Comparison of ENCODE assay signal across 13 cellular contexts in the genomic region with DNA sequence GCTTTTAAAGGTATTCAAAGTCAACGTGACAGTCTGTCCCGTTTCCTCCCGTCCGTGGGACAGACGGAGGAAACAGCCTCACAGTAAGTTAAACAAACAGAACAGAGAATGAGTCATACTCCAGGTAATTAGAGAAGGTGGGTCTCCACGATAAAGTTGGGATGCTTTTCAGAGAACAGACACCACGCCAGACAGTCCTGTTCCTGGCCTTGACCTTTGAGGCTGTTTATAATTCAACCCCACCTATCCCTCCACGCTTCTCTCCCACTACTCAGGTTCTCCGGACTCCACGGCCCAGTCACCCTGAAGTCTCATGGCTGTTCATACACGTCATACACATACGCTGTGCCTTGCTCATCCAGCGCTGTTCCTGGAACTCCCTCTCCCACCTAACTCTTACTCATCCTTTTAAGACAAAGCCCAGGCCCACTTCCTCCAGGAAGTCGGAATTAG. TPM values are rescaled to one million over a fixed set of nuclear protein-coding genes. Genes with fewer than 3 reads are reported as not detected.
A peak's percentile ranks its signal among the peaks of the same experiment; 100 is the strongest.
DNase-seq lines count a peak whose midpoint lies in the region; ATAC-seq, FAIRE-seq and TF ChIP-seq lines count a peak whose summit lies in the region.
"Had no signal": no experiment of that assay in that cellular context is flagged by ENCODE, and none has a peak within 500 bp of the region (broad histone marks: within the 10 kb centered on the region; RNA-seq: fewer than 3 reads in every experiment).

No MANE protein-coding gene starts in this region.

- no peaks in the 10 kb centered on the region for H3K9me3 ChIP-seq in CD8-positive, alpha-beta T cell (ENCODE audit: low read length)
- no peaks in the 10 kb centered on the region for H3K9me3 ChIP-seq in kidney (ENCODE audit: control insufficient read depth in 1 of 2, low read length in 2 of 2)
- H3K9me3 ChIP-seq: SK-N-SH had no signal

- no peak for FAIRE-seq in kidney (lab: Jason Lieb, UNC)
- FAIRE-seq: D721Med had no signal

- TF ChIP-seq CTCF in CD8-positive, alpha-beta T cell (IDR thresholded peaks at IDR 0.05), result no peak
- TF ChIP-seq CTCF in brain microvascular endothelial cell (IDR thresholded peaks at IDR 0.05; ENCODE audit: low read depth, low read length, missing control alignments), result no peak
- no peak for TF ChIP-seq CTCF in kidney (IDR thresholded peaks at IDR 0.05; ENCODE audit: borderline replicate concordance, extremely low read depth, insufficient read depth)

- H3K27me3 ChIP-seq in CD8-positive, alpha-beta T cell (ENCODE audit: insufficient read depth, low read length), result no peaks in the 10 kb centered on the region
- H3K27me3 ChIP-seq in brain microvascular endothelial cell (replicated peaks), result no peaks in the 10 kb centered on the region
- no peaks in the 10 kb centered on the region for H3K27me3 ChIP-seq in mesendoderm (ENCODE audit: insufficient read depth, low read length, poor library complexity)

- H3K56ac ChIP-seq in mesendoderm (ENCODE audit: low read length), result no peak overlapping the region

- in situ Hi-C loops in brain microvascular endothelial cell (cut with HindIII; ENCODE audit: low pct_ligation_motif_present, low sequenced_read_pairs), result no loop called here

- WGBS in mesendoderm (ENCODE audit: extremely low coverage, insufficient coverage, low lambda C conversion rate), result no CpG with 5 or more reads among the region's 14 CpGs

- no peak overlapping the region for H2BK15ac ChIP-seq in mesendoderm (replicated peaks; ENCODE audit: low read depth)

- H3K27ac ChIP-seq in CD8-positive, alpha-beta T cell (ENCODE audit: low read depth, low read length), result no peak overlapping the region
- H3K27ac ChIP-seq in brain microvascular endothelial cell, result peak overlapping the region; percentile 41
- no peak overlapping the region for H3K27ac ChIP-seq in mesendoderm (ENCODE audit: low read depth, low read length)
- no peak overlapping the region for H3K27ac ChIP-seq in kidney (ENCODE audit: low read depth in 2 of 2, low read length in 2 of 2)
- H3K27ac ChIP-seq: HL-60 had no signal

- CTCF ChIA-PET in CD8-positive, alpha-beta T cell (lab: Charles Lee), result no interaction called here

- no peak overlapping the region for H2AK5ac ChIP-seq in mesendoderm (ENCODE audit: low read length)

- H3K4ac ChIP-seq in mesendoderm (ENCODE audit: low read depth, low read length), result no peak overlapping the region

- no peak for DNase-seq in CD8-positive, alpha-beta T cell
- DNase-seq in HT-29 (ENCODE audit: low spot score) (peak; percentile 69), brain microvascular endothelial cell (peak; percentile 66), mesendoderm (no peak), hippocampal formation (lab: John Stamatoyannopoulos, UW) (no peak), anterior cingulate cortex (lab: John Stamatoyannopoulos, UW) (no peak), kidney (no peak)
- DNase-seq: NCI-H2081, SK-N-SH had no signal

- peaks cover 4% of the 10 kb centered on the region for H3K79me1 ChIP-seq in mesendoderm (ENCODE audit: low read length)

- H3K4me1 ChIP-seq in CD8-positive, alpha-beta T cell (ENCODE audit: insufficient read depth, low read length), result peaks cover 26% of the 10 kb centered on the region
- peaks cover 2% of the 10 kb centered on the region for H3K4me1 ChIP-seq in mesendoderm (ENCODE audit: control insufficient read depth, low read depth, low read length)
- H3K4me1 ChIP-seq in kidney (ENCODE audit: control insufficient read depth in 1 of 2, insufficient read depth in 1 of 2, low read depth in 1 of 2, low read length in 2 of 2), result peaks cover 4 to 15% of the 10 kb centered on the region in 2 donors

- H3K4me1 Mint-ChIP-seq in CD8-positive, alpha-beta T cell (ENCODE audit: low read depth), result peaks cover 30% of the 10 kb centered on the region

- no peaks in the 10 kb centered on the region for H3K27me3 Mint-ChIP-seq in CD8-positive, alpha-beta T cell (ENCODE audit: low read depth)
- H3K27me3 Mint-ChIP-seq: central memory CD8-positive, alpha-beta T cell had no signal

- no peak overlapping the region for H3K4me3 Mint-ChIP-seq in CD8-positive, alpha-beta T cell
- H3K4me3 Mint-ChIP-seq: central memory CD8-positive, alpha-beta T cell had no signal

- H3K9ac ChIP-seq in mesendoderm (ENCODE audit: low read length) (peak overlapping the region; percentile 26), kidney (ENCODE audit: low read length in 2 of 2) (no peak overlapping the region)
- H3K9ac ChIP-seq: SK-N-SH had no signal

- no peak overlapping the region for H4K5ac ChIP-seq in mesendoderm (ENCODE audit: low read length)

- H3K23ac ChIP-seq in mesendoderm (ENCODE audit: low read length), result no peak overlapping the region

- POLR2A ChIA-PET in CD8-positive, alpha-beta T cell (lab: Charles Lee), result no interaction called here

- peaks cover 67% of the 10 kb centered on the region for H3K36me3 Mint-ChIP-seq in CD8-positive, alpha-beta T cell

- H2BK5ac ChIP-seq in mesendoderm (ENCODE audit: low read length), result no peak overlapping the region

- intact Hi-C loops in CD8-positive, alpha-beta T cell (cut with DNase I, micrococcal nuclease), result no loop called here
- intact Hi-C loops in kidney (cut with DNase I), result no loop called here

- H3K9me3 Mint-ChIP-seq in CD8-positive, alpha-beta T cell, result no peaks in the 10 kb centered on the region
- H3K9me3 Mint-ChIP-seq: central memory CD8-positive, alpha-beta T cell had no signal

- no peak for ATAC-seq in CD8-positive, alpha-beta T cell
- ATAC-seq in HG03571 (IDR thresholded peaks at IDR 0.05; ENCODE audit: unreplicated experiment), result no peak

- peaks cover 25% of the 10 kb centered on the region for H3K36me3 ChIP-seq in CD8-positive, alpha-beta T cell (ENCODE audit: insufficient read depth, low read length)
- H3K36me3 ChIP-seq in brain microvascular endothelial cell (replicated peaks) (no peaks in the 10 kb centered on the region), mesendoderm (ENCODE audit: control insufficient read depth, insufficient read depth, low read length) (no peaks in the 10 kb centered on the region), kidney (ENCODE audit: control insufficient read depth in 1 of 2, insufficient read depth in 2 of 2, low read length in 2 of 2) (no peaks in the 10 kb centered on the region)

- H4K8ac ChIP-seq in mesendoderm (ENCODE audit: low read depth, low read length), result no peak overlapping the region

- no peak overlapping the region for H3K18ac ChIP-seq in mesendoderm (ENCODE audit: low read length)

- H2BK120ac ChIP-seq in mesendoderm (ENCODE audit: low read depth, low read length), result no peak overlapping the region

- peak overlapping the region; percentile 71 for H3K27ac Mint-ChIP-seq in CD8-positive, alpha-beta T cell

- H3K79me2 ChIP-seq in mesendoderm (ENCODE audit: control insufficient read depth, insufficient read depth, low read length), result peaks cover 11% of the 10 kb centered on the region

- H3K4me2 ChIP-seq in mesendoderm (ENCODE audit: low read length), result no peak overlapping the region
- H3K4me2 ChIP-seq: SK-N-SH had no signal

- H3K4me3 ChIP-seq in CD8-positive, alpha-beta T cell (ENCODE audit: low read depth, low read length), result no peak overlapping the region
- H3K4me3 ChIP-seq in brain microvascular endothelial cell (ENCODE audit: low read depth, low read length), result no peak overlapping the region
- H3K4me3 ChIP-seq in mesendoderm (ENCODE audit: low read length), result no peak overlapping the region
- no peak overlapping the region for H3K4me3 ChIP-seq in kidney (ENCODE audit: low read length in 2 of 2)

RNA-seq across cellular contexts. Expression of gene ARHGEF18, which starts 42.5 kb away (rescaled TPM):
- 10 to 100 TPM; 78.8 to 81.0 TPM for total RNA-seq in CD8-positive, alpha-beta T cell
- 31.4 and 33.0 TPM in 2 replicates for total RNA-seq in HT-29 (2014; rRNA removed; shearing (Covaris generic))
- 13.9 TPM for polyA plus RNA-seq in mesendoderm (2013, experiment 1 of 2)
- polyA plus RNA-seq in mesendoderm (2013, experiment 2 of 2), result 16.4 TPM
- total RNA-seq in kidney, result 42.6 TPM
- polyA plus RNA-seq in kidney (ENCODE audit: insufficient read depth, low read depth, low replicate concordance), result 18.5 TPM

Comparison
In these comparisons a context has a peak if more than half of its experiments do, and no peak if none do; other contexts are left out.
1. DNase-seq: peak in HT-29 (single experiment) and brain microvascular endothelial cell (single experiment); none in CD8-positive, alpha-beta T cell (0 of 7), mesendoderm (single experiment), hippocampal formation (0 of 2), anterior cingulate cortex (0 of 58) and kidney (single experiment).